ENCODE assay signal across 25 cellular contexts in the genomic region with DNA sequence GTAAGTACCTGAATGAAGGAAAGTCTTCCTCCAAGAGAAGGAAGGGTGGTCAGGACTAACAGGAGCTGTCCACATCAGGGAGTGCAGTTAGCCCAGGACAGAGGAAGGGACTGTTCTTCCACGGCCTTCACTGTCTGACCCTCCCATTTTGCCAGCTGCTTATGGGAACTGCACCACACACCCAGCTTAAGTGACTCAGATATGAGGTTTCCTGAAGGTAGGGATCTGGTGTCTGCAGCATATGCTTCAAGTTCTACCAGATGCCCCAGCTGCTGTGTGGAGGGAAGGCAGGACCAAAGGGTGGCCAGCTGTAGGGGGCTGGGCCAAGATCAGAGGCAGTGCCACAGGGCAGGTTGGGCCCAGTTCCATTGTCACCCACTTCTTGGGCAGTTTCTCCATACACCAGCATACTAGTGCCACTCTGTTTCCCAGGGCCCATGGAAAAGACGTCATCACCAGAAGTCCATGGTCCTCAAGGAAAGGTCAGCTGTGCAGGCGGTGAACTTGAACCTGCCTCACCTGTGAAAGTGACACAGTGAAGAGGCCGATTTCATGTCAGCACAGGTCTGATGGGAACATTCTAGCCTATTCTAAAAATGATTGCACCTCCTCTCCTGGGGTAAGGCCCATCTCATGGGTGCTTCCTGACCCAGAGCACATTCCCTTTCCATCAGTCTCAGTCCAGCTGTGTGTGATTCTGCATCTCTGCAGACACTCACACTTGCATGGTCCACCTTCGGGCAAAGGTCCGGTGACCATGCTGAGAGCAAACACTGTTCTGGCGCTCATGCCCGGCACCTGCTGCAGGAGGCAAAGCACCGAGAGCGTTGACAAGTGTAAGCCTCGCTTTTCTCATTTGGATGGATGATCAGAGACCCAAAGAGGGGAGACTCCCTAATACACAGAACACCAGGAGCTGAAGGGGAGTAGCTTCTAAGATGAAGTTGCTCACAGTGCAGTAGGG.
DNase-seq lines count a peak whose midpoint lies in the region; ATAC-seq and TF ChIP-seq lines count a peak whose summit lies in the region.
"Had no signal": no experiment of that assay in that cellular context is flagged by ENCODE, and none has a peak within 500 bp of the region (broad histone marks: within the 10 kb centered on the region; RNA-seq: fewer than 3 reads in every experiment).

No MANE protein-coding gene starts in this region.

- no peaks in the 10 kb centered on the region for H3K36me3 ChIP-seq in mucosa of descending colon (ENCODE audit: low read depth)
- no peaks in the 10 kb centered on the region for H3K36me3 ChIP-seq in Caco-2 (ENCODE audit: control insufficient read depth, insufficient read depth, low read length)
- H3K36me3 ChIP-seq: heart right ventricle had no signal

- H3K4me1 ChIP-seq in mucosa of descending colon (ENCODE audit: low read depth): no peaks in the 10 kb centered on the region
- no peaks in the 10 kb centered on the region for H3K4me1 ChIP-seq in Caco-2
- H3K4me1 ChIP-seq: heart right ventricle had no signal

- no peaks in the 10 kb centered on the region for H3K4me1 Mint-ChIP-seq in Caco-2 (ENCODE audit: low read depth, unreplicated experiment)
- H3K4me1 Mint-ChIP-seq: CD14-positive monocyte; memory B cell; stimulated activated effector memory CD8-positive, alpha-beta T cell treated with anti-CD3 and anti-CD28 coated beads, Interleukin-12 subunit alpha, Interleukin-12 subunit beta, amount 100 ng/mL, for 72 hours had no signal

- intact Hi-C loops in mucosa of descending colon (cut with DNase I, micrococcal nuclease): no loop called here
- intact Hi-C loops in Caco-2 (cut with micrococcal nuclease; ENCODE audit: unreplicated experiment): no loop called here

- H3K9me3 ChIP-seq in mucosa of descending colon (no peaks in the 10 kb centered on the region), Caco-2 (no peaks in the 10 kb centered on the region)
- H3K9me3 ChIP-seq: heart right ventricle had no signal

- H3K9me3 Mint-ChIP-seq in Caco-2 (ENCODE audit: unreplicated experiment): no peaks in the 10 kb centered on the region
- H3K9me3 Mint-ChIP-seq: activated CD4-positive, alpha-beta memory T cell treated with anti-CD3 and anti-CD28 coated beads for 36 hours; activated T-helper 2 cell treated with anti-CD3 and anti-CD28 coated beads, Interferon-gamma antibody, Interleukin-2, Interleukin-4, amounts not matched to agents 10 μg/mL and 5 μg/mL and 100 μg/mL, durations not matched to agents 14 hours and 24 hours and 36 hours; memory B cell; stimulated activated effector memory CD8-positive, alpha-beta T cell treated with anti-CD3 and anti-CD28 coated beads, Interleukin-12 subunit alpha, Interleukin-12 subunit beta, amount 100 ng/mL, for 72 hours had no signal

- no peaks in the 10 kb centered on the region for H3K27me3 Mint-ChIP-seq in Caco-2 (ENCODE audit: insufficient read depth, unreplicated experiment)

- TF ChIP-seq CTCF in epithelial cell of esophagus (IDR thresholded peaks at IDR 0.05; ENCODE audit: insufficient read depth, low read depth, low read length, missing control alignments) (no peak), mucosa of descending colon (IDR thresholded peaks at IDR 0.05) (no peak), Caco-2 (IDR thresholded peaks at IDR 0.05; ENCODE audit: insufficient read depth in 1 of 2, low read depth in 1 of 2, low read length in 1 of 2, severe bottlenecking in 1 of 2, unreplicated experiment in 1 of 2) (no peak)

- no peak overlapping the region for H3K4me3 Mint-ChIP-seq in Caco-2 (ENCODE audit: unreplicated experiment)
- H3K4me3 Mint-ChIP-seq: activated CD4-positive, alpha-beta memory T cell treated with anti-CD3 and anti-CD28 coated beads for 36 hours; activated naive CD8-positive, alpha-beta T cell; CD14-positive monocyte; memory B cell; naive thymus-derived CD4-positive, alpha-beta T cell; stimulated activated effector memory CD8-positive, alpha-beta T cell treated with anti-CD3 and anti-CD28 coated beads, Interleukin-12 subunit alpha, Interleukin-12 subunit beta, amount 100 ng/mL, for 72 hours had no signal

- H3K36me3 Mint-ChIP-seq in Caco-2 (ENCODE audit: insufficient read depth, unreplicated experiment): no peaks in the 10 kb centered on the region
- H3K36me3 Mint-ChIP-seq: activated CD4-positive, alpha-beta memory T cell treated with anti-CD3 and anti-CD28 coated beads for 36 hours; activated naive CD8-positive, alpha-beta T cell; CD14-positive monocyte; memory B cell; naive thymus-derived CD4-positive, alpha-beta T cell; stimulated activated effector memory CD8-positive, alpha-beta T cell treated with anti-CD3 and anti-CD28 coated beads, Interleukin-12 subunit alpha, Interleukin-12 subunit beta, amount 100 ng/mL, for 72 hours had no signal

- peak; percentile 15 for ATAC-seq in mucosa of descending colon
- ATAC-seq: heart right ventricle; naive thymus-derived CD4-positive, alpha-beta T cell; Right ventricle myocardium inferior; stimulated activated effector memory CD8-positive, alpha-beta T cell treated with anti-CD3 and anti-CD28 coated beads, Interleukin-12 subunit alpha, Interleukin-12 subunit beta, amount 100 ng/mL, for 72 hours had no signal

- H3K4me3 ChIP-seq in epithelial cell of esophagus (ENCODE audit: low read length) (no peak overlapping the region), mucosa of descending colon (no peak overlapping the region), Caco-2 (ENCODE audit: low read depth, low read length) (no peak overlapping the region)
- H3K4me3 ChIP-seq: heart right ventricle had no signal

- H3K27me3 ChIP-seq in Caco-2 (replicated peaks; ENCODE audit: control insufficient read depth, insufficient read depth, low read length): no peaks in the 10 kb centered on the region

- POLR2A ChIA-PET in Caco-2 (lab: Charles Lee): no interaction called here

- no TSS peak for BruUV-seq in Caco-2 (replicated peaks; lab: Mats Ljungman, UMichigan)

- peak; percentile 25 for DNase-seq in H4 (ENCODE audit: low spot score)
- peak; percentile 79 for DNase-seq in NCI-H2171 treated with DMSO at 0.1 percent for 48 hours (lab: John Stamatoyannopoulos, UW)
- DNase-seq in epithelial cell of esophagus (ENCODE audit: low read depth): peak; percentile 48
- no peak for DNase-seq in mucosa of descending colon
- DNase-seq in NCI-H187 treated with DMSO at 0.1 percent for 48 hours (lab: John Stamatoyannopoulos, UW): no peak
- DNase-seq in activated CD4-positive, alpha-beta T cell treated with anti-CD3 and anti-CD28 coated beads for 4 hours: no peak
- DNase-seq in Caco-2: no peak
- DNase-seq: activated CD4-positive, alpha-beta memory T cell treated with anti-CD3 and anti-CD28 coated beads for 36 hours; activated CD8-positive, alpha-beta memory T cell treated with anti-CD3 and anti-CD28 coated beads, Interleukin-2, amount 50 U/mL, for 48 hours; EL; heart right ventricle; MM.1S; naive thymus-derived CD4-positive, alpha-beta T cell; NCI-H1436 treated with DMSO at 0.1 percent for 48 hours; NCI-H2227 treated with DMSO at 0.1 percent for 48 hours; NCI-H748 treated with DMSO at 0.1 percent for 48 hours; occipital lobe; stimulated activated CD4-positive, alpha-beta T cell treated with anti-CD3 and anti-CD28 coated beads, Interleukin-2, amount 100 ng/mL, for 48 hours; T1000 had no signal

- CTCF ChIA-PET in Caco-2 (lab: Charles Lee): no interaction called here

- H3K27ac Mint-ChIP-seq in Caco-2 (ENCODE audit: unreplicated experiment): no peak overlapping the region
- H3K27ac Mint-ChIP-seq: activated CD4-positive, alpha-beta memory T cell treated with anti-CD3 and anti-CD28 coated beads for 36 hours; activated naive CD8-positive, alpha-beta T cell; activated T-helper 2 cell treated with anti-CD3 and anti-CD28 coated beads, Interferon-gamma antibody, Interleukin-2, Interleukin-4, amounts not matched to agents 10 μg/mL and 5 μg/mL and 100 μg/mL, durations not matched to agents 14 hours and 24 hours and 36 hours; memory B cell; naive thymus-derived CD4-positive, alpha-beta T cell; stimulated activated effector memory CD8-positive, alpha-beta T cell treated with anti-CD3 and anti-CD28 coated beads, Interleukin-12 subunit alpha, Interleukin-12 subunit beta, amount 100 ng/mL, for 72 hours had no signal

Comparison
In these comparisons a context has a peak if more than half of its experiments do, and no peak if none do; other contexts are left out.
1. DNase-seq: peak in H4 (single experiment), NCI-H2171 treated with DMSO at 0.1 percent for 48 hours (single experiment) and epithelial cell of esophagus (single experiment); none in mucosa of descending colon (0 of 3), NCI-H187 treated with DMSO at 0.1 percent for 48 hours (single experiment), activated CD4-positive, alpha-beta T cell treated with anti-CD3 and anti-CD28 coated beads for 4 hours (0 of 2) and Caco-2 (0 of 2).